In the genomic region with DNA sequence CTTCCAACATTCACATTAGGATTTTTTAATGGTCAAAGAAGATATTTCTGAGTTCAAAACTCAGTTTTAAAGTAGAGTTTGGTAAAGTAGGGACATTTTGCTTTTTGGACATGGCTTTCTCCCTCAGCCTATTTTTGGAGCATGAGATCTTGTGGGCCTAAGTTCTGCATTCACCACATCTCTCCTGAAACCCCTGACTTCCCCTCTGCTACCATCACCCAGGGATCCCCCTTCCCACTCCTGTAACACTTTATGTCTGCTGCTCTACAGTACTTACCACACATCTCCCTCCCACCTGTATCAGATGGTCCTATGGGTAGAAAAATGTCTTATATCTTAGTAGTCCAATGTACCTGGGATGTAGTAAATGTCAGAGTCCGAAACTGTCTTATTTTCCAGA, we compare ENCODE assay signal across 9 cellular contexts. TPM values are rescaled to one million over a fixed set of nuclear protein-coding genes. Genes with fewer than 3 reads are reported as not detected.
DNase-seq lines count a peak whose midpoint lies in the region; ATAC-seq and TF ChIP-seq lines count a peak whose summit lies in the region.
"Had no signal": no experiment of that assay in that cellular context is flagged by ENCODE, and none has a peak within 500 bp of the region (broad histone marks: within the 10 kb centered on the region; RNA-seq: fewer than 3 reads in every experiment).

No MANE protein-coding gene starts in this region.

- no peak overlapping the region for H4K12ac ChIP-seq in trophoblast cell (ENCODE audit: low read depth, low read length)

- no peaks in the 10 kb centered on the region for H3K9me3 Mint-ChIP-seq in CD8-positive, alpha-beta T cell

- H2BK5ac ChIP-seq in trophoblast cell (ENCODE audit: low read depth, low read length, poor library complexity): no peak overlapping the region

- no peak for TF ChIP-seq CTCF in CD8-positive, alpha-beta T cell (IDR thresholded peaks at IDR 0.05)

- intact Hi-C loops in CD8-positive, alpha-beta T cell (cut with DNase I, micrococcal nuclease): no loop called here

- no peak overlapping the region for H3K4ac ChIP-seq in trophoblast cell (ENCODE audit: low read depth, low read length)

- POLR2A ChIA-PET in CD8-positive, alpha-beta T cell (lab: Charles Lee): no interaction called here

- no peak overlapping the region for H2BK12ac ChIP-seq in trophoblast cell (ENCODE audit: low read length)

- peak; percentile 45 for ATAC-seq in GM18517 (IDR thresholded peaks at IDR 0.05; ENCODE audit: unreplicated experiment)
- peak; percentile 44 for ATAC-seq in GM21526 (IDR thresholded peaks at IDR 0.05; ENCODE audit: low FRiP score, unreplicated experiment)
- ATAC-seq in HG03558 (IDR thresholded peaks at IDR 0.05; ENCODE audit: extremely low read depth, unreplicated experiment): peak; percentile 31
- ATAC-seq in CD8-positive, alpha-beta T cell: no peak

- H3K9me3 ChIP-seq in CD8-positive, alpha-beta T cell (ENCODE audit: low read length): no peaks in the 10 kb centered on the region
- no peaks in the 10 kb centered on the region for H3K9me3 ChIP-seq in trophoblast cell (ENCODE audit: insufficient read depth, low read depth, low read length)
- H3K9me3 ChIP-seq: Peyer's patch had no signal

- H3K27ac ChIP-seq in CD8-positive, alpha-beta T cell (ENCODE audit: low read depth, low read length): no peak overlapping the region
- no peak overlapping the region for H3K27ac ChIP-seq in trophoblast cell (ENCODE audit: low read depth, low read length)

- CTCF ChIA-PET in CD8-positive, alpha-beta T cell (lab: Charles Lee): no interaction called here

- no peak overlapping the region for H3K18ac ChIP-seq in trophoblast cell (ENCODE audit: low read length)

- DNase-seq in medulla oblongata (ENCODE audit: extremely low spot score): peak; percentile 54
- no peak for DNase-seq in CD8-positive, alpha-beta T cell
- no peak for DNase-seq in AML-193 (lab: John Stamatoyannopoulos, UW)
- no peak for DNase-seq in COLO829 (ENCODE audit: low spot score)
- DNase-seq in trophoblast cell: no peak
- DNase-seq: Peyer's patch had no signal

- no peak overlapping the region for H3K27ac Mint-ChIP-seq in CD8-positive, alpha-beta T cell

- no peaks in the 10 kb centered on the region for H3K27me3 ChIP-seq in CD8-positive, alpha-beta T cell (ENCODE audit: insufficient read depth, low read length)
- no peaks in the 10 kb centered on the region for H3K27me3 ChIP-seq in trophoblast cell (ENCODE audit: insufficient read depth, low read length)
- H3K27me3 ChIP-seq: Peyer's patch had no signal

- no peaks in the 10 kb centered on the region for H3K79me1 ChIP-seq in trophoblast cell (ENCODE audit: low read length)

- H3K4me3 Mint-ChIP-seq in CD8-positive, alpha-beta T cell: no peak overlapping the region

- no peak overlapping the region for H3K14ac ChIP-seq in trophoblast cell (ENCODE audit: low read length)

- no peak overlapping the region for H3K4me2 ChIP-seq in trophoblast cell (ENCODE audit: low read length)

- no peak overlapping the region for H4K8ac ChIP-seq in trophoblast cell (ENCODE audit: low read depth, low read length)

- H3K23ac ChIP-seq in trophoblast cell (ENCODE audit: low read length): no peak overlapping the region

- H2AK5ac ChIP-seq in trophoblast cell (ENCODE audit: low read length): no peak overlapping the region

- H2BK120ac ChIP-seq in trophoblast cell (ENCODE audit: insufficient read depth, low read length, poor library complexity): no peak overlapping the region

- H3K4me3 ChIP-seq in CD8-positive, alpha-beta T cell (ENCODE audit: low read depth, low read length): no peak overlapping the region
- no peak overlapping the region for H3K4me3 ChIP-seq in trophoblast cell (ENCODE audit: low read depth, low read length)
- H3K4me3 ChIP-seq: Peyer's patch had no signal

- peaks cover 36% of the 10 kb centered on the region for H3K4me1 Mint-ChIP-seq in CD8-positive, alpha-beta T cell (ENCODE audit: low read depth)

- H4K91ac ChIP-seq in trophoblast cell (ENCODE audit: low read depth, low read length): no peak overlapping the region

- peaks cover 26% of the 10 kb centered on the region for H3K4me1 ChIP-seq in CD8-positive, alpha-beta T cell (ENCODE audit: insufficient read depth, low read length)
- H3K4me1 ChIP-seq in trophoblast cell (ENCODE audit: control insufficient read depth in 1 of 2, insufficient read depth in 2 of 2, low read length in 2 of 2): peaks cover 4% of the 10 kb centered on the region in 2 experiments

- H2AFZ ChIP-seq in trophoblast cell (ENCODE audit: insufficient read depth, low read length, poor library complexity): no peak overlapping the region

- H3K79me2 ChIP-seq in trophoblast cell (ENCODE audit: control insufficient read depth, insufficient read depth, low read length, poor library complexity): no peaks in the 10 kb centered on the region

- no peaks in the 10 kb centered on the region for H3K27me3 Mint-ChIP-seq in CD8-positive, alpha-beta T cell (ENCODE audit: low read depth)

- no peaks in the 10 kb centered on the region for H3K36me3 ChIP-seq in CD8-positive, alpha-beta T cell (ENCODE audit: insufficient read depth, low read length)
- H3K36me3 ChIP-seq in trophoblast cell (ENCODE audit: control insufficient read depth in 1 of 2, insufficient read depth in 2 of 2, low read length in 2 of 2): no peaks in the 10 kb centered on the region
- H3K36me3 ChIP-seq: Peyer's patch had no signal

- no peak overlapping the region for H3K9ac ChIP-seq in trophoblast cell (ENCODE audit: low read length)

- no CpG with 5 or more reads among the region's 1 CpG for WGBS in trophoblast cell (ENCODE audit: extremely low coverage, insufficient coverage, insufficient read length)

- no peaks in the 10 kb centered on the region for H3K36me3 Mint-ChIP-seq in CD8-positive, alpha-beta T cell

RNA-seq across cellular contexts. Expression of gene JAK2, which starts 48.2 kb away (rescaled TPM):
- 1 to 10 TPM; 4.6 to 6.1 TPM for total RNA-seq in CD8-positive, alpha-beta T cell
- 2.5 and 3.1 TPM in 2 replicates for polyA plus RNA-seq in trophoblast cell (2013)
